Comparison of ENCODE assay signal across 9 cellular contexts in genomic region chr7:124764847-124765400, GRCh38. TPM values are rescaled to one million over a fixed set of nuclear protein-coding genes. Genes with fewer than 3 reads are reported as not detected.
DNase-seq lines count a peak whose midpoint lies in the region; ATAC-seq and TF ChIP-seq lines count a peak whose summit lies in the region.
"Had no signal": no experiment of that assay in that cellular context is flagged by ENCODE, and none has a peak within 500 bp of the region (broad histone marks: within the 10 kb centered on the region; RNA-seq: fewer than 3 reads in every experiment).

No MANE protein-coding gene starts in this region.

- under 1% methylated on average over 26 of the region's 26 CpGs for WGBS in right cardiac atrium

- H3K4me2 ChIP-seq in KMS-11 (peak overlapping the region; percentile 90), OCI-LY7 (ENCODE audit: low read length) (no peak overlapping the region)

- peaks cover 17% of the 10 kb centered on the region for H3K27me3 ChIP-seq in CD4-positive, CD25-positive, alpha-beta regulatory T cell (ENCODE audit: control insufficient read depth, insufficient read depth, low read length)
- H3K27me3 ChIP-seq in KMS-11 (ENCODE audit: insufficient read depth, low read depth): no peaks in the 10 kb centered on the region
- H3K27me3 ChIP-seq in right cardiac atrium (ENCODE audit: control insufficient read depth, insufficient read depth): no peaks in the 10 kb centered on the region
- H3K27me3 ChIP-seq in gastrocnemius medialis: peaks cover 19 to 39% (median 23%) of the 10 kb centered on the region in 3 donors

- H3K27ac ChIP-seq in CD4-positive, CD25-positive, alpha-beta regulatory T cell (ENCODE audit: insufficient read depth, low read length, poor library complexity, severe bottlenecking): no peak overlapping the region
- H3K27ac ChIP-seq in KMS-11 (peak overlapping the region; percentile 59), right cardiac atrium (ENCODE audit: low read length) (no peak overlapping the region), gastrocnemius medialis (no peak overlapping the region), OCI-LY7 (ENCODE audit: low read depth, low read length, poor library complexity, severe bottlenecking) (no peak overlapping the region)
- H3K27ac ChIP-seq: HL-60 had no signal

- H4K20me1 ChIP-seq in KMS-11 (ENCODE audit: insufficient read depth) (no peaks in the 10 kb centered on the region), OCI-LY7 (ENCODE audit: insufficient read depth, low read length) (no peaks in the 10 kb centered on the region)

- intact Hi-C loops in right cardiac atrium (cut with DNase I) (no loop called here), gastrocnemius medialis (cut with DNase I; ENCODE audit: low total_unique reads) (no loop called here), OCI-LY7 (cut with micrococcal nuclease; ENCODE audit: unreplicated experiment) (no loop called here)

- H3K4me1 Mint-ChIP-seq in CD4-positive, CD25-positive, alpha-beta regulatory T cell: peaks cover 0 to 21% (median 9%) of the 10 kb centered on the region in 4 donors
- peaks cover 11% of the 10 kb centered on the region for H3K4me1 Mint-ChIP-seq in activated naive CD8-positive, alpha-beta T cell treated with anti-CD3 and anti-CD28 coated beads for 36 hours

- no TSS peak for BruUV-seq in OCI-LY7 (replicated peaks; lab: Mats Ljungman, UMichigan)

- no peaks in the 10 kb centered on the region for H3K36me3 Mint-ChIP-seq in CD4-positive, CD25-positive, alpha-beta regulatory T cell
- no peaks in the 10 kb centered on the region for H3K36me3 Mint-ChIP-seq in activated naive CD8-positive, alpha-beta T cell treated with anti-CD3 and anti-CD28 coated beads for 36 hours

- TF ChIP-seq POLR2A in gastrocnemius medialis (IDR thresholded peaks at IDR 0.05): no peak

- POLR2A ChIA-PET in OCI-LY7 (lab: Charles Lee): no interaction called here

- H2AFZ ChIP-seq in KMS-11 (ENCODE audit: low read depth) (peak overlapping the region; percentile 98), OCI-LY7 (ENCODE audit: low read length) (no peak overlapping the region)

- H3K9me3 Mint-ChIP-seq in CD4-positive, CD25-positive, alpha-beta regulatory T cell: peaks cover 0 to 4% (median 1%) of the 10 kb centered on the region in 7 donors
- H3K9me3 Mint-ChIP-seq in activated naive CD8-positive, alpha-beta T cell treated with anti-CD3 and anti-CD28 coated beads for 36 hours: peaks cover 1% of the 10 kb centered on the region

- no peaks in the 10 kb centered on the region for H3K79me2 ChIP-seq in KMS-11 (ENCODE audit: insufficient read depth, low read depth)
- H3K79me2 ChIP-seq in OCI-LY7 (ENCODE audit: insufficient read depth, low read depth, low read length): no peaks in the 10 kb centered on the region

- no peaks in the 10 kb centered on the region for H3K36me3 ChIP-seq in CD4-positive, CD25-positive, alpha-beta regulatory T cell (ENCODE audit: control insufficient read depth, insufficient read depth, low read length)
- H3K36me3 ChIP-seq in KMS-11 (ENCODE audit: insufficient read depth): no peaks in the 10 kb centered on the region
- H3K36me3 ChIP-seq in gastrocnemius medialis: no peaks in the 10 kb centered on the region
- no peaks in the 10 kb centered on the region for H3K36me3 ChIP-seq in OCI-LY7 (ENCODE audit: insufficient read depth, low read length)

- peak overlapping the region; percentile 74 for H3K9ac ChIP-seq in KMS-11

- H3K9me2 ChIP-seq in OCI-LY7 (ENCODE audit: insufficient read depth, low read length): no peaks in the 10 kb centered on the region

- no peaks in the 10 kb centered on the region for H3K9me3 ChIP-seq in CD4-positive, CD25-positive, alpha-beta regulatory T cell (ENCODE audit: control insufficient read depth in 2 of 2, low read length in 2 of 2)
- H3K9me3 ChIP-seq in right cardiac atrium (ENCODE audit: control insufficient read depth, low read length) (no peaks in the 10 kb centered on the region), gastrocnemius medialis (no peaks in the 10 kb centered on the region), OCI-LY7 (ENCODE audit: low read length) (no peaks in the 10 kb centered on the region)

- peak overlapping the region; percentile 70 to 85 (median 83) for H3K4me3 Mint-ChIP-seq in CD4-positive, CD25-positive, alpha-beta regulatory T cell
- H3K4me3 Mint-ChIP-seq in activated naive CD8-positive, alpha-beta T cell treated with anti-CD3 and anti-CD28 coated beads for 36 hours: peak overlapping the region; percentile 69

- H3K27me3 Mint-ChIP-seq in CD4-positive, CD25-positive, alpha-beta regulatory T cell: peaks cover 47% of the 10 kb centered on the region
- peaks cover 72% of the 10 kb centered on the region for H3K27me3 Mint-ChIP-seq in activated naive CD8-positive, alpha-beta T cell treated with anti-CD3 and anti-CD28 coated beads for 36 hours

- peak overlapping the region; percentile 61 for H3K4me3 ChIP-seq in CD4-positive, CD25-positive, alpha-beta regulatory T cell (ENCODE audit: low read depth, low read length)
- H3K4me3 ChIP-seq in KMS-11 (IDR thresholded peaks at IDR 0.05; ENCODE audit: insufficient read depth, low read depth, low read length): no peak overlapping the region
- H3K4me3 ChIP-seq in right cardiac atrium (ENCODE audit: low read length): peak overlapping the region; percentile 35
- H3K4me3 ChIP-seq in gastrocnemius medialis: peak overlapping the region; percentile 45 to 65 (median 50)
- H3K4me3 ChIP-seq in OCI-LY7 (ENCODE audit: low read depth, low read length, poor library complexity, severe bottlenecking): no peak overlapping the region

- H3K4me1 ChIP-seq in CD4-positive, CD25-positive, alpha-beta regulatory T cell (ENCODE audit: control insufficient read depth, insufficient read depth, low read length, poor library complexity, severe bottlenecking): peaks cover 18% of the 10 kb centered on the region
- H3K4me1 ChIP-seq in KMS-11 (ENCODE audit: low read depth, poor library complexity, severe bottlenecking): peaks cover 26% of the 10 kb centered on the region
- peaks cover 7% of the 10 kb centered on the region for H3K4me1 ChIP-seq in right cardiac atrium (ENCODE audit: control insufficient read depth, insufficient read depth, low read length)
- peaks cover 0 to 3% of the 10 kb centered on the region in 2 donors for H3K4me1 ChIP-seq in gastrocnemius medialis
- no peaks in the 10 kb centered on the region for H3K4me1 ChIP-seq in OCI-LY7 (ENCODE audit: insufficient read depth, low read length, poor library complexity, severe bottlenecking)

- TF ChIP-seq CTCF in KMS-11 (conservative IDR thresholded peaks at IDR 0.05; ENCODE audit: low read depth, low read length): no peak
- TF ChIP-seq CTCF in gastrocnemius medialis (IDR thresholded peaks at IDR 0.05 in 4 of 5, conservative IDR thresholded peaks at IDR 0.05 in 1 of 5): no peak
- TF ChIP-seq CTCF in OCI-LY7 (conservative IDR thresholded peaks at IDR 0.05; ENCODE audit: low read length): no peak

- CTCF ChIA-PET in OCI-LY7 (lab: Charles Lee; ENCODE audit: unreplicated experiment): no interaction called here

- H3K27ac Mint-ChIP-seq in CD4-positive, CD25-positive, alpha-beta regulatory T cell: peak overlapping the region in 1 of 3 donors; percentile 36
- H3K27ac Mint-ChIP-seq in activated naive CD8-positive, alpha-beta T cell treated with anti-CD3 and anti-CD28 coated beads for 36 hours: no peak overlapping the region

- in situ Hi-C loops in gastrocnemius medialis (cut with MboI; ENCODE audit: low sequenced_read_pairs in 4 of 4): no loop called here

- peak in 1 of 2 donors; percentile 28 for ATAC-seq in CD4-positive, CD25-positive, alpha-beta regulatory T cell (ENCODE audit: low read depth in 2 of 2)
- peak; percentile 38 for ATAC-seq in GM19455 (IDR thresholded peaks at IDR 0.05; ENCODE audit: unreplicated experiment)
- peak; percentile 34 to 36 for ATAC-seq in right cardiac atrium
- ATAC-seq in gastrocnemius medialis: no peak

- peak in 2 of 3 donors; percentile 11 to 43 for DNase-seq in CD4-positive, CD25-positive, alpha-beta regulatory T cell
- peak; percentile 24 for DNase-seq in activated naive CD8-positive, alpha-beta T cell treated with anti-CD3 and anti-CD28 coated beads for 36 hours
- DNase-seq in right cardiac atrium (no peak), gastrocnemius medialis (no peak), OCI-LY7 (ENCODE audit: low spot score) (no peak), foreskin melanocyte (no peak)

RNA-seq across cellular contexts. Expression of gene GPR37, which starts 0.7 kb away (rescaled TPM):
- total RNA-seq in CD4-positive, CD25-positive, alpha-beta regulatory T cell: not detected
- polyA plus RNA-seq in CD4-positive, CD25-positive, alpha-beta regulatory T cell: not detected
- not detected for total RNA-seq in activated naive CD8-positive, alpha-beta T cell treated with anti-CD3 and anti-CD28 coated beads for 36 hours
- total RNA-seq in right cardiac atrium (under 1 TPM in 1 of 4 donors, not detected in 3; 0.09 TPM), gastrocnemius medialis (1 to 10 TPM in 2 of 4 donors, under 1 TPM in 2; 0.29 to 1.6 (median 0.71) TPM), OCI-LY7 (2022) (not detected in 2 replicates)
- 0.09 TPM for polyA plus RNA-seq in right cardiac atrium
- total RNA-seq in OCI-LY7 (2014; rRNA removed; shearing (Covaris generic)): not detected in 2 replicates

Comparison
In these comparisons a context has a peak if more than half of its experiments do, and no peak if none do; other contexts are left out.
1. ATAC-seq: peak in GM19455 (single experiment) and right cardiac atrium (2 of 2); none in gastrocnemius medialis (0 of 2).
2. DNase-seq: peak in CD4-positive, CD25-positive, alpha-beta regulatory T cell (2 of 3) and activated naive CD8-positive, alpha-beta T cell treated with anti-CD3 and anti-CD28 coated beads for 36 hours (single experiment); none in right cardiac atrium (0 of 3), gastrocnemius medialis (0 of 2), OCI-LY7 (single experiment) and foreskin melanocyte (single experiment).
3. H3K4me3 ChIP-seq: peak in CD4-positive, CD25-positive, alpha-beta regulatory T cell (single experiment), right cardiac atrium (single experiment) and gastrocnemius medialis (4 of 4); none in KMS-11 (single experiment) and OCI-LY7 (single experiment).